Comparison of ENCODE assay signal across 2 cellular contexts in genomic region chr6:138798028-138798427, GRCh38.
A peak's percentile ranks its signal among the peaks of the same experiment; 100 is the strongest.
TF ChIP-seq lines count a peak whose summit lies in the region.

No MANE protein-coding gene starts in this region.

TF ChIP-seq in HepG2, 621 proteins besides CTCF, POLR2A, EP300 and RAD21:
- TF ChIP-seq CREB1 (IDR thresholded peaks at IDR 0.05) (peak; percentile 36; the same call in 1 of the 2 replicates), CREB1 (CRISPR knock-in tag; IDR thresholded peaks at IDR 0.05) (no peak), ATF7 (IDR thresholded peaks at IDR 0.05) (peak; percentile 89), ATF7 (CRISPR knock-in tag; IDR thresholded peaks at IDR 0.05) (no peak), ZFP41 (CRISPR knock-in tag; IDR thresholded peaks at IDR 0.05; ENCODE audit: borderline replicate concordance) (no peak), GZF1 (CRISPR knock-in tag; IDR thresholded peaks at IDR 0.05) (no peak)

TF ChIP-seq in GM12878, 131 proteins besides CTCF, POLR2A, EP300 and RAD21:
- TF ChIP-seq NR2C1 (IDR thresholded peaks at IDR 0.05) (no peak), ATF7 (IDR thresholded peaks at IDR 0.05; ENCODE audit: low read depth) (0 out of 2 replicates have a peak, but pooled peaks have one; percentile 19), NFIC (IDR thresholded peaks at IDR 0.05; ENCODE audit: low read depth, low read length) (no peak), E2F4 (IDR thresholded peaks at IDR 0.05; ENCODE audit: low read depth, low read length) (no peak), CBFB (IDR thresholded peaks at IDR 0.05; ENCODE audit: low read depth) (no peak)
